1 cellular context compared by ENCODE assay signal in genomic region chr7:156662269-156662668, GRCh38.
TF ChIP-seq lines count a peak whose summit lies in the region.

No MANE protein-coding gene starts in this region.

TF ChIP-seq in K562, 482 proteins besides CTCF, POLR2A, EP300 and RAD21 (continued from another document):
- TF ChIP-seq ATF4 (CRISPR knock-in tag; IDR thresholded peaks at IDR 0.05), result no peak
- TF ChIP-seq SUPT5H (IDR thresholded peaks at IDR 0.05), result no peak
- peak; percentile 71; the same call in 1 of the 2 replicates for TF ChIP-seq HMBOX1 (IDR thresholded peaks at IDR 0.05)
- TF ChIP-seq CAMTA2 (CRISPR knock-in tag; conservative IDR thresholded peaks at IDR 0.05), result no peak
TF ChIP-seq in K562: peak in this region for 2.
